Comparison of ENCODE assay signal across 19 cellular contexts in the genomic region with DNA sequence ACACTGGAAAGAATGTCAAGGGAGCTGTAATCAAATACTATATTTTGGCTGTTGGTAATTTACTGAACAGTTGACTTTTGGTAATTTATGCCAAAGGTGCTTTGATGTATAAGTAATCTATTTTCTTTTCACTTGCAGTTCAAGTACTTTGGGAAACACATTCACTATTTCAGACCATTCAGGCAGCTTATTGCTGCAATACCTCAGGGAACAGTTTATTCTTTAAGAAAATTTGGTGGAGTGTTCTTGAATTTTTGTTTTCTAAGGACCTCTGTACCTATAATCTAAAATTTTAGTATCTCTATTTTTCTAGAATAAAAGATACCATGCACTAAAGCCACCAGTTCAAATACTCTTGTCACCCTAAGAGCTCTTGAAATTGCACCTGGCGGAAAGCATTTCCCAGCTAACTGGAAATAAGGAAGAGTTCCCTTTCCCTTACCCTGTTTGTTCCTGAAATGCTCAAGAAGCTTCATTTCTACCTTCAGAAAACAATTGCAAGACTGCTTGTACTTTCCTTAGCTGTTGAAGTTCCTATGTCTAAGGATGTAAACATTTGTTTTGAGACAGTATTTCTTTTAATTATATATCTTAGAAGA.
"Had no signal": no experiment of that assay in that cellular context is flagged by ENCODE, and none has a peak within 500 bp of the region (broad histone marks: within the 10 kb centered on the region; RNA-seq: fewer than 3 reads in every experiment).

No MANE protein-coding gene starts in this region.

- H3K36me3 ChIP-seq: cardiac muscle cell, thoracic aorta had no signal

- ATAC-seq: activated CD8-positive, alpha-beta memory T cell treated with anti-CD3 and anti-CD28 coated beads, Interleukin-2, amount 10 ng/mL, durations not matched to agents 7 days and 5 days; body of pancreas; foreskin keratinocyte; left lobe of liver; naive thymus-derived CD8-positive, alpha-beta T cell; T-helper 17 cell had no signal

- DNase-seq: activated CD4-positive, alpha-beta memory T cell treated with anti-CD3 and anti-CD28 coated beads, Interleukin-2, amount 10 ng/mL, durations not matched to agents 7 days and 5 days; activated CD4-positive, alpha-beta T cell treated with anti-CD3 and anti-CD28 coated beads for 48 hours; activated CD4-positive, CD25-positive, alpha-beta regulatory T cell; activated CD8-positive, alpha-beta memory T cell treated with anti-CD3 and anti-CD28 coated beads, Interleukin-2, amount 10 ng/mL, durations not matched to agents 7 days and 5 days; activated gamma-delta T cell; activated T-cell treated with anti-CD3 and anti-CD28 coated beads for 4 hours; anterior cingulate cortex; body of pancreas; dermis blood vessel endothelial cell; effector memory CD4-positive, alpha-beta T cell; foreskin keratinocyte; naive thymus-derived CD8-positive, alpha-beta T cell; retina; stimulated activated CD4-positive, alpha-beta T cell treated with anti-CD3 and anti-CD28 coated beads, Interleukin-4, amount 100 ng/mL, for 1 hour; stimulated activated naive CD4-positive, alpha-beta T cell treated with Interleukin-2 at 50 U/mL for 16 hours; T-helper 17 cell had no signal

- H3K4me1 ChIP-seq: body of pancreas had no signal

- H3K27ac ChIP-seq: body of pancreas, cardiac muscle cell, foreskin keratinocyte, thoracic aorta had no signal

- H3K4me3 ChIP-seq: body of pancreas, cardiac muscle cell, thoracic aorta had no signal

- H3K9me3 ChIP-seq: body of pancreas, thoracic aorta had no signal

- H3K27me3 ChIP-seq: body of pancreas, cardiac muscle cell, foreskin keratinocyte had no signal
